ENCODE assay signal across 21 cellular contexts in the genomic region with DNA sequence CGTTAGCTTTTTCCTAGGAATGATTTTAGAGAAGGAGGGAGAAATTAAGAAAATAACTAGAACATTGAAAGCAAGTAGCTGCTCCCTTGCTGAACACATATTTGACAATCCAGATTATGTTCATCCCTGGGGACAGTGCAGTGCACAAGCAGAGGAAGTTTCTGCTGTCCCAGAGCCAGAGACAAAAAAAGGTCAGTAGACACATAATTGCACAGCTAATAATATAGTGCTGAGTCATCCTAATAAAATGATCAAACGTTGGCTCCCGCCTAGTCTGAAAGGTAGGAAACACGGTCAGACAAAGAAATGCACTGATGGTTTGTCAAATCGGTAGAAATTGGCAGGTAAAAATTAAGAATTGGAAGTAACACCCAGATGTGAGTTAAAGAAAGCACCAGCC. TPM values are rescaled to one million over a fixed set of nuclear protein-coding genes. Genes with fewer than 3 reads are reported as not detected.
"Had no signal": no experiment of that assay in that cellular context is flagged by ENCODE, and none has a peak within 500 bp of the region (broad histone marks: within the 10 kb centered on the region; RNA-seq: fewer than 3 reads in every experiment).

No MANE protein-coding gene starts in this region.

- FAIRE-seq: kidney had no signal

- H3K36me3 Mint-ChIP-seq: activated naive CD8-positive, alpha-beta T cell treated with anti-CD3 and anti-CD28 coated beads, Interleukin-2, amount 10 ng/mL, durations not matched to agents 7 days and 5 days; brain; natural killer cell had no signal

- H3K9me3 Mint-ChIP-seq: activated naive CD8-positive, alpha-beta T cell treated with anti-CD3 and anti-CD28 coated beads, Interleukin-2, amount 10 ng/mL, durations not matched to agents 7 days and 5 days; activated T-helper 1 cell treated with anti-CD3 and anti-CD28 coated beads, Interleukin-12 subunit alpha, Interleukin-12 subunit beta, Interleukin-2, Interleukin-4 antibody, amounts not matched to agents 30 ng/mL and 10 ng/mL and 1 ng/mL, durations not matched to agents 14 hours and 24 hours and 36 hours; dendritic cell treated with granulocyte-macrophage colony-stimulating factor and Interleukin-4, amounts not matched to agents 40 ng/mL and 50 ng/mL, for 4 days; effector memory CD8-positive, alpha-beta T cell; natural killer cell had no signal

- H3K36me3 ChIP-seq: gastroesophageal sphincter, neutrophil, spleen, stomach, upper lobe of left lung had no signal

- H3K9me3 ChIP-seq: gastroesophageal sphincter, neutrophil, spleen, stomach, testis, upper lobe of left lung had no signal

- ATAC-seq: activated CD4-positive, CD25-positive, alpha-beta regulatory T cell treated with anti-CD3 and anti-CD28 coated beads, Interleukin-2, amount 50 U/mL, for 24 hours; effector memory CD8-positive, alpha-beta T cell; gastroesophageal sphincter; natural killer cell had no signal

- H3K27me3 Mint-ChIP-seq: activated naive CD8-positive, alpha-beta T cell treated with anti-CD3 and anti-CD28 coated beads, Interleukin-2, amount 10 ng/mL, durations not matched to agents 7 days and 5 days had no signal

- H3K27ac Mint-ChIP-seq: activated naive CD8-positive, alpha-beta T cell treated with anti-CD3 and anti-CD28 coated beads, Interleukin-2, amount 10 ng/mL, durations not matched to agents 7 days and 5 days; activated T-helper 1 cell treated with anti-CD3 and anti-CD28 coated beads, Interleukin-12 subunit alpha, Interleukin-12 subunit beta, Interleukin-2, Interleukin-4 antibody, amounts not matched to agents 30 ng/mL and 10 ng/mL and 1 ng/mL, durations not matched to agents 14 hours and 24 hours and 36 hours; brain; dendritic cell treated with granulocyte-macrophage colony-stimulating factor and Interleukin-4, amounts not matched to agents 40 ng/mL and 50 ng/mL, for 4 days; effector memory CD8-positive, alpha-beta T cell; natural killer cell had no signal

- H3K4me3 ChIP-seq: gastroesophageal sphincter, spleen, stomach, testis, upper lobe of left lung had no signal

- H3K4me1 Mint-ChIP-seq: activated naive CD8-positive, alpha-beta T cell treated with anti-CD3 and anti-CD28 coated beads, Interleukin-2, amount 10 ng/mL, durations not matched to agents 7 days and 5 days; brain; natural killer cell had no signal

- DNase-seq: activated naive CD4-positive, alpha-beta T cell; activated naive CD8-positive, alpha-beta T cell treated with anti-CD3 and anti-CD28 coated beads, Interleukin-2, amount 10 ng/mL, durations not matched to agents 7 days and 5 days; effector memory CD8-positive, alpha-beta T cell; kidney; mesendoderm; natural killer cell; posterior cingulate gyrus; spleen; stomach; T-helper 9 cell; testis; upper lobe of left lung had no signal

- H3K27ac ChIP-seq: gastroesophageal sphincter, neutrophil, spleen, stomach, testis, upper lobe of left lung had no signal

- H3K4me3 Mint-ChIP-seq: activated naive CD8-positive, alpha-beta T cell treated with anti-CD3 and anti-CD28 coated beads, Interleukin-2, amount 10 ng/mL, durations not matched to agents 7 days and 5 days; activated T-helper 1 cell treated with anti-CD3 and anti-CD28 coated beads, Interleukin-12 subunit alpha, Interleukin-12 subunit beta, Interleukin-2, Interleukin-4 antibody, amounts not matched to agents 30 ng/mL and 10 ng/mL and 1 ng/mL, durations not matched to agents 14 hours and 24 hours and 36 hours; brain; dendritic cell treated with granulocyte-macrophage colony-stimulating factor and Interleukin-4, amounts not matched to agents 40 ng/mL and 50 ng/mL, for 4 days; effector memory CD8-positive, alpha-beta T cell; natural killer cell had no signal

- H3K27me3 ChIP-seq: gastroesophageal sphincter, neutrophil, spleen, stomach, testis, upper lobe of left lung had no signal

- H3K4me1 ChIP-seq: spleen, testis, upper lobe of left lung had no signal

RNA-seq across cellular contexts. Expression of a gene that starts 21.7 kb away (rescaled TPM):
- total RNA-seq: activated CD8-positive, alpha-beta memory T cell treated with anti-CD3 and anti-CD28 coated beads for 36 hours; activated naive CD8-positive, alpha-beta T cell treated with anti-CD3 and anti-CD28 coated beads, Interleukin-2, amount 10 ng/mL, durations not matched to agents 7 days and 5 days; activated T-helper 1 cell treated with anti-CD3 and anti-CD28 coated beads, Interleukin-12 subunit alpha, Interleukin-12 subunit beta, Interleukin-2, Interleukin-4 antibody, amounts not matched to agents 30 ng/mL and 10 ng/mL and 1 ng/mL, durations not matched to agents 14 hours and 24 hours and 36 hours; epithelial cell of proximal tubule; kidney; liver; natural killer cell; spleen; stomach had no signal
- polyA plus RNA-seq: liver, spleen, stomach had no signal

RNA-seq across cellular contexts. Expression of a gene that starts 36.0 kb away (rescaled TPM):
- total RNA-seq: activated CD8-positive, alpha-beta memory T cell treated with anti-CD3 and anti-CD28 coated beads for 36 hours; activated T-helper 1 cell treated with anti-CD3 and anti-CD28 coated beads, Interleukin-12 subunit alpha, Interleukin-12 subunit beta, Interleukin-2, Interleukin-4 antibody, amounts not matched to agents 30 ng/mL and 10 ng/mL and 1 ng/mL, durations not matched to agents 14 hours and 24 hours and 36 hours had no signal
